8 cellular contexts compared by ENCODE assay signal in genomic region chr1:181021811-181022434, GRCh38. TPM values are rescaled to one million over a fixed set of nuclear protein-coding genes. Genes with fewer than 3 reads are reported as not detected.
DNase-seq lines count a peak whose midpoint lies in the region; ATAC-seq and TF ChIP-seq lines count a peak whose summit lies in the region.

No MANE protein-coding gene starts in this region.

- no peaks in the 10 kb centered on the region for H3K9me3 ChIP-seq in SK-N-SH
- no peaks in the 10 kb centered on the region for H3K9me3 ChIP-seq in tibial nerve

- H3K9ac ChIP-seq in SK-N-SH, result peak overlapping the region; percentile 81

- ATAC-seq in GM21515 (IDR thresholded peaks at IDR 0.05; ENCODE audit: unreplicated experiment) (peak; percentile 35), omental fat pad (ENCODE audit: low FRiP score) (peak; percentile 78)

- TF ChIP-seq CTCF in SK-N-SH (IDR thresholded peaks at IDR 0.05) (no peak), omental fat pad (IDR thresholded peaks at IDR 0.05) (no peak), tibial nerve (IDR thresholded peaks at IDR 0.05) (no peak)

- H3K4me1 Mint-ChIP-seq in activated naive CD8-positive, alpha-beta T cell treated with anti-CD3 and anti-CD28 coated beads for 36 hours, result peaks cover 35% of the 10 kb centered on the region

- peak overlapping the region; percentile 97 for H3K27ac Mint-ChIP-seq in activated naive CD8-positive, alpha-beta T cell treated with anti-CD3 and anti-CD28 coated beads for 36 hours

- no peaks in the 10 kb centered on the region for H3K9me2 ChIP-seq in SK-N-SH

- H3K4me1 ChIP-seq in SK-N-SH (ENCODE audit: control insufficient read depth in 1 of 2, insufficient read depth in 2 of 2, low read depth in 1 of 2, low read length in 1 of 2), result peaks cover 9 to 10% of the 10 kb centered on the region in 2 experiments; a peak in 3 of 4 replicates
- peaks cover 0 to 35% (median 10%) of the 10 kb centered on the region in 4 donors for H3K4me1 ChIP-seq in tibial nerve

- no peak; the same call in 1 of the 2 replicates for TF ChIP-seq RAD21 in SK-N-SH (IDR thresholded peaks at IDR 0.05; ENCODE audit: low read length)

- H3K4me3 ChIP-seq in SK-N-SH (ENCODE audit: low read depth in 2 of 2, low read length in 1 of 2) (peak overlapping the region; percentile 92 to 98), tibial nerve (peak overlapping the region; percentile 61 to 97 (median 92))

- H3K27ac ChIP-seq in SK-N-SH (ENCODE audit: low read depth in 2 of 2, low read length in 1 of 2), result peak overlapping the region; percentile 55 to 72
- H3K27ac ChIP-seq in tibial nerve, result peak overlapping the region; percentile 34 to 96 (median 90)

- POLR2A ChIA-PET in SK-N-SH (lab: Yijun Ruan, JAX), result interaction anchor here (0.7 to 2.1 kb wide), 13 partner anchors 11 to 506 kb away, joined by 3 to 11 read pairs (median 5); partner anchors contain the start of genes IER5 and MR1

- CTCF ChIA-PET in SK-N-SH (lab: Yijun Ruan, JAX), result interaction anchor here (0.6 to 6.3 kb wide), 10 partner anchors 19 to 506 kb away, joined by 3 to 35 read pairs (median 3); no protein-coding TSS in a partner anchor

- peak overlapping the region; percentile 75 for H3K4me2 ChIP-seq in SK-N-SH

- H2AFZ ChIP-seq in SK-N-SH (ENCODE audit: low read depth), result peak overlapping the region; percentile 87

- WGBS in SK-N-SH (ENCODE audit: low lambda C conversion rate), result 2% methylated on average over 21 of the region's 23 CpGs
- 0 to 1% methylated on average over 14 to 23 of the region's 23 CpGs for WGBS in tibial nerve, 2 donors

- H3K9me3 Mint-ChIP-seq in activated naive CD8-positive, alpha-beta T cell treated with anti-CD3 and anti-CD28 coated beads for 36 hours, result peaks cover 2% of the 10 kb centered on the region

- H3F3A ChIP-seq in SK-N-SH (replicated peaks; ENCODE audit: insufficient read depth), result peaks cover 24% of the 10 kb centered on the region

- peaks cover 22% of the 10 kb centered on the region for H3K36me3 Mint-ChIP-seq in activated naive CD8-positive, alpha-beta T cell treated with anti-CD3 and anti-CD28 coated beads for 36 hours

- DNase-seq in DMS114 treated with DMSO at 0.1 percent for 48 hours (lab: John Stamatoyannopoulos, UW; ENCODE audit: unreplicated experiment) (peak; percentile 19), HuH-7.5 (ENCODE audit: low spot score) (peak; percentile 49), SK-N-SH (peak; percentile 70), glomerular visceral epithelial cell (ENCODE audit: extremely low spot score) (peak; percentile 80), omental fat pad (ENCODE audit: low spot score) (no peak), tibial nerve (ENCODE audit: low spot score in 2 of 2) (peak; percentile 37 to 46)
- peak; percentile 70 for DNase-seq in activated naive CD8-positive, alpha-beta T cell treated with anti-CD3 and anti-CD28 coated beads for 36 hours

- TF ChIP-seq EP300 in SK-N-SH (IDR thresholded peaks at IDR 0.05; ENCODE audit: borderline replicate concordance in 1 of 2, low read depth in 1 of 2, low read length in 1 of 2) (no peak), tibial nerve (IDR thresholded peaks at IDR 0.05) (no peak)

- H3K4me3 Mint-ChIP-seq in activated naive CD8-positive, alpha-beta T cell treated with anti-CD3 and anti-CD28 coated beads for 36 hours, result peak overlapping the region; percentile 91

- H3K36me3 ChIP-seq in SK-N-SH (replicated peaks in 1 of 2; ENCODE audit: control insufficient read depth in 1 of 2, insufficient read depth in 2 of 2, low read length in 1 of 2), result no peaks in the 10 kb centered on the region
- no peaks in the 10 kb centered on the region for H3K36me3 ChIP-seq in tibial nerve

- H3K79me2 ChIP-seq in SK-N-SH (ENCODE audit: insufficient read depth), result peaks cover 47% of the 10 kb centered on the region

- H3K27me3 Mint-ChIP-seq in activated naive CD8-positive, alpha-beta T cell treated with anti-CD3 and anti-CD28 coated beads for 36 hours, result no peaks in the 10 kb centered on the region

- H3K27me3 ChIP-seq in SK-N-SH (ENCODE audit: insufficient read depth) (no peaks in the 10 kb centered on the region), tibial nerve (peaks cover 0 to 3% of the 10 kb centered on the region in 2 donors)

- peaks cover 30% of the 10 kb centered on the region for H4K20me1 ChIP-seq in SK-N-SH (ENCODE audit: insufficient read depth)

- TF ChIP-seq POLR2A in tibial nerve (IDR thresholded peaks at IDR 0.05), result no peak

TF ChIP-seq in SK-N-SH, 30 proteins besides CTCF, POLR2A, EP300 and RAD21:
- TF ChIP-seq EZH2phosphoT487 (IDR thresholded peaks at IDR 0.05; ENCODE audit: borderline replicate concordance, low read depth), result no peak
- no peak for TF ChIP-seq FOSL2 (IDR thresholded peaks at IDR 0.05; ENCODE audit: borderline replicate concordance, low read depth)
- no peak for TF ChIP-seq RCOR1 (IDR thresholded peaks at IDR 0.05; ENCODE audit: low read length)
- no peak for TF ChIP-seq MXI1 (IDR thresholded peaks at IDR 0.05; ENCODE audit: low read depth, low read length)
- peak; percentile 39; the same call in 1 of the 2 replicates for TF ChIP-seq TAF1 (IDR thresholded peaks at IDR 0.05; ENCODE audit: borderline replicate concordance, low read depth, low read length)
- TF ChIP-seq RXRA (IDR thresholded peaks at IDR 0.05; ENCODE audit: borderline replicate concordance, low read depth), result no peak
- TF ChIP-seq POLR2AphosphoS5 (IDR thresholded peaks at IDR 0.05; ENCODE audit: low read depth, low read length), result no peak
- TF ChIP-seq ELF1 (IDR thresholded peaks at IDR 0.05), result peak; percentile 24; the same call in 1 of the 2 replicates
- TF ChIP-seq MAX (IDR thresholded peaks at IDR 0.05; ENCODE audit: low read depth), result peak; percentile 25; the same call in 1 of the 2 replicates
- TF ChIP-seq TCF12 (IDR thresholded peaks at IDR 0.05), result no peak
- TF ChIP-seq FOXM1 (IDR thresholded peaks at IDR 0.05; ENCODE audit: low read depth), result no peak
- 0 out of 2 replicates have a peak, but pooled peaks have one; percentile 54 for TF ChIP-seq SIN3A (IDR thresholded peaks at IDR 0.05; ENCODE audit: borderline replicate concordance, low read depth, low read length)

RNA-seq across cellular contexts. Expression of gene STX6, which starts 0.7 kb away (rescaled TPM):
- polyA plus RNA-seq in SK-N-SH (2012; rRNA removed), result 11.6 and 16.1 TPM in 2 replicates
- 13.5 and 14.6 TPM in 2 replicates for polyA plus RNA-seq in SK-N-SH (2012; cell fraction: cytosol; rRNA removed)
- polyA plus RNA-seq in SK-N-SH (2012; cell fraction: nucleus; rRNA removed), result 12.7 and 16.4 TPM in 2 replicates
- total RNA-seq in activated naive CD8-positive, alpha-beta T cell treated with anti-CD3 and anti-CD28 coated beads for 36 hours, result 10 to 100 TPM; 22.0 to 22.1 TPM
- total RNA-seq in omental fat pad, result 10 to 100 TPM; 17.7 to 25.2 (median 24.1) TPM
- total RNA-seq in tibial nerve, result 10 to 100 TPM; 30.0 to 43.7 (median 38.6) TPM

RNA-seq across cellular contexts. Expression of gene MR1, which starts 11.9 kb away (rescaled TPM):
- 7.0 and 9.7 TPM in 2 replicates for polyA plus RNA-seq in SK-N-SH (2012; rRNA removed)
- 7.1 and 8.3 TPM in 2 replicates for polyA plus RNA-seq in SK-N-SH (2012; cell fraction: cytosol; rRNA removed)
- 5.1 and 6.4 TPM in 2 replicates for polyA plus RNA-seq in SK-N-SH (2012; cell fraction: nucleus; rRNA removed)
- 10 to 100 TPM; 14.5 to 15.5 TPM for total RNA-seq in activated naive CD8-positive, alpha-beta T cell treated with anti-CD3 and anti-CD28 coated beads for 36 hours
- total RNA-seq in omental fat pad (10 to 100 TPM; 12.5 to 16.2 (median 13.1) TPM), tibial nerve (10 to 100 TPM in 3 of 4 donors, 1 to 10 TPM in 1; 9.2 to 26.2 (median 10.9) TPM)
